In the genomic region with DNA sequence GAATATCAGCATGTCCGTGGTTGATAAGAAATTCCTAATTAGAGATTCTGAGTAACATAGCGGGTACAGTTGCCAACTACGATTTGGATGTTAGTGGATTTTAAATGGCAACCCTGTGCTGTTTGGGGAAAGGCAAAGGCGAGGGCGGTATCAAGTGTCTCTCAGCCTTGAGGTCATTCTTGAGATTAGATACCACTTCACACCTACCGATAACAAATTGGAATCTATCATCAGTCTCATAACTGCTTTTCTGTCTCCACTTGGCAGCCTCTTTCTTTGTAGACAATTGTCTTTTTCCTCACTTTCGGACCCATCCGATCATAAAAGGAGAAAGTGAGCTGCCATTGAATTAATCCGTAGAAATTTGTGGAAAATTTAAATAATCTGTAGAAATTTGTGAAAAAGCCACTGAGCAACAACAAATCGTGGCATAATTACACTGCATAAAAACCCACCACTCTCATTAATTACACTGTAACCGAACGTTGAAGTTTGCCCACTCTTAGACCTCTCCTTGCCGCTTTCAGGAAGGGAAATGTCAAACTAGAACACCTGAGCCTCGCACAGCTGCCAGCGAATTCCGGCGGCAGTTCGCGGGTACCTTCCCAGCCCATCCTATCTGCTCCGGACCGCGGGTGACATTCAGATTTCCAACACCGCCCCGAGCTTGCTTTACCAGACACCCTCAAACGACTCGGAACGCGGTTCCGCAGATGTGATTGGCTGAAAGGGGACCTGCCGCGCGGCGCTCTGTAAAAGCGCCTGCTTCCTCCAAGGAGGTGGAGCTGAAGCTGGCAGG, we compare ENCODE assay signal across 8 cellular contexts. TPM values are rescaled to one million over a fixed set of nuclear protein-coding genes. Genes with fewer than 3 reads are reported as not detected.
DNase-seq lines count a peak whose midpoint lies in the region; ATAC-seq and TF ChIP-seq lines count a peak whose summit lies in the region.

No MANE protein-coding gene starts in this region.

- H3K27ac ChIP-seq in iPS DF 6.9 (ENCODE audit: low read length) (no peak overlapping the region), rectal smooth muscle tissue (ENCODE audit: low read depth, low read length) (peak overlapping the region; percentile 53)

- no peaks in the 10 kb centered on the region; the same call in 1 of the 2 replicates for H3K4me1 ChIP-seq in iPS DF 6.9 (ENCODE audit: control insufficient read depth, insufficient read depth, low read length)
- no peaks in the 10 kb centered on the region for H3K4me1 ChIP-seq in rectal smooth muscle tissue (ENCODE audit: control insufficient read depth, insufficient read depth, low read length)

- peak; percentile 17 for ATAC-seq in GM19395 (IDR thresholded peaks at IDR 0.05; ENCODE audit: unreplicated experiment)
- peak; percentile 54 for ATAC-seq in SK-N-SH treated with all-trans-retinoic acid at 6 μM for 48 hours

- peak overlapping the region; percentile 12 for H3K9ac ChIP-seq in rectal smooth muscle tissue (ENCODE audit: low read length)

- no peaks in the 10 kb centered on the region for H3K36me3 ChIP-seq in iPS DF 6.9 (ENCODE audit: control insufficient read depth, insufficient read depth, low read length)
- H3K36me3 ChIP-seq in rectal smooth muscle tissue (ENCODE audit: control insufficient read depth, insufficient read depth, low read length), result no peaks in the 10 kb centered on the region

- no peaks in the 10 kb centered on the region for H3K9me3 ChIP-seq in iPS DF 6.9 (ENCODE audit: control insufficient read depth, insufficient read depth, low read length)

- H3K4me3 ChIP-seq in AG09309 (ENCODE audit: control insufficient read depth, low read depth, low read length) (peak overlapping the region; percentile 97), iPS DF 6.9 (ENCODE audit: low read length) (peak overlapping the region; percentile 97; the same call in 1 of the 2 replicates), rectal smooth muscle tissue (ENCODE audit: low read length) (peak overlapping the region; percentile 69)
- peak overlapping the region; percentile 52 for H3K4me3 ChIP-seq in Jurkat, Clone E6-1 (ENCODE audit: low read length)

- peaks cover 9% of the 10 kb centered on the region; the same call in 1 of the 2 replicates for H3K27me3 ChIP-seq in iPS DF 6.9 (ENCODE audit: control insufficient read depth, insufficient read depth, low read length)
- H3K27me3 ChIP-seq in rectal smooth muscle tissue (ENCODE audit: control insufficient read depth, insufficient read depth, low read length), result no peaks in the 10 kb centered on the region

- DNase-seq in AG09309 (ENCODE audit: low read depth), result no peak
- peak; percentile 86 for DNase-seq in Jurkat, Clone E6-1 (ENCODE audit: low read depth, low spot score)
- peak; percentile 90 for DNase-seq in astrocyte of the hippocampus (ENCODE audit: low read depth, low spot score)
- peak; percentile 47 for DNase-seq in iPS DF 6.9 (ENCODE audit: low read depth, low spot score)
- no peak for DNase-seq in NCI-H1930 (lab: John Stamatoyannopoulos, UW)

- no peak for TF ChIP-seq CTCF in AG09309 (IDR thresholded peaks at IDR 0.05; ENCODE audit: control insufficient read depth, insufficient read depth, low read depth, low read length, missing control alignments)

- no CpG with 5 or more reads among the region's 34 CpGs for WGBS in iPS DF 6.9 (ENCODE audit: insufficient coverage, insufficient read length)

TF ChIP-seq in SK-N-SH treated with all-trans-retinoic acid at 6 μM for 48 hours, 23 proteins besides CTCF, POLR2A, EP300 and RAD21:
- TF ChIP-seq ZFP30 (CRISPR knock-in tag; IDR thresholded peaks at IDR 0.05) (no peak), ZNF8 (CRISPR knock-in tag; IDR thresholded peaks at IDR 0.05) (no peak), TCF4 (CRISPR knock-in tag; IDR thresholded peaks at IDR 0.05; ENCODE audit: borderline replicate concordance) (no peak), TOX (CRISPR knock-in tag; IDR thresholded peaks at IDR 0.05; ENCODE audit: borderline replicate concordance) (no peak)
- TF ChIP-seq, protein P1, sequence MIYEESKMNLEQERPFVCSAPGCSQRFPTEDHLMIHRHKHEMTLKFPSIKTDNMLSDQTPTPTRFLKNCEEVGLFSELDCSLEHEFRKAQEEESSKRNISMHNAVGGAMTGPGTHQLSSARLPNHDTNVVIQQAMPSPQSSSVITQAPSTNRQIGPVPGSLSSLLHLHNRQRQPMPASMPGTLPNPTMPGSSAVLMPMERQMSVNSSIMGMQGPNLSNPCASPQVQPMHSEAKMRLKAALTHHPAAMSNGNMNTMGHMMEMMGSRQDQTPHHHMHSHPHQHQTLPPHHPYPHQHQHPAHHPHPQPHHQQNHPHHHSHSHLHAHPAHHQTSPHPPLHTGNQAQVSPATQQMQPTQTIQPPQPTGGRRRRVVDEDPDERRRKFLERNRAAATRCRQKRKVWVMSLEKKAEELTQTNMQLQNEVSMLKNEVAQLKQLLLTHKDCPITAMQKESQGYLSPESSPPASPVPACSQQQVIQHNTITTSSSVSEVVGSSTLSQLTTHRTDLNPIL (CRISPR knock-in tag; IDR thresholded peaks at IDR 0.05; ENCODE audit: low read depth), result no peak
- TF ChIP-seq, protein P2, sequence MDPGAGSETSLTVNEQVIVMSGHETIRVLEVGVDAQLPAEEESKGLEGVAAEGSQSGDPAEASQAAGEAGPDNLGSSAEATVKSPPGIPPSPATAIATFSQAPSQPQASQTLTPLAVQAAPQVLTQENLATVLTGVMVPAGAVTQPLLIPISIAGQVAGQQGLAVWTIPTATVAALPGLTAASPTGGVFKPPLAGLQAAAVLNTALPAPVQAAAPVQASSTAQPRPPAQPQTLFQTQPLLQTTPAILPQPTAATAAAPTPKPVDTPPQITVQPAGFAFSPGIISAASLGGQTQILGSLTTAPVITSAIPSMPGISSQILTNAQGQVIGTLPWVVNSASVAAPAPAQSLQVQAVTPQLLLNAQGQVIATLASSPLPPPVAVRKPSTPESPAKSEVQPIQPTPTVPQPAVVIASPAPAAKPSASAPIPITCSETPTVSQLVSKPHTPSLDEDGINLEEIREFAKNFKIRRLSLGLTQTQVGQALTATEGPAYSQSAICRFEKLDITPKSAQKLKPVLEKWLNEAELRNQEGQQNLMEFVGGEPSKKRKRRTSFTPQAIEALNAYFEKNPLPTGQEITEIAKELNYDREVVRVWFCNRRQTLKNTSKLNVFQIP (CRISPR knock-in tag; IDR thresholded peaks at IDR 0.05; ENCODE audit: borderline replicate concordance, low read depth), result no peak

RNA-seq across cellular contexts. Expression of a gene that starts 0.8 kb away (rescaled TPM):
- polyA plus RNA-seq in Jurkat, Clone E6-1 (2012; ENCODE audit: insufficient read depth, insufficient read length), result 10.7 TPM

Comparison
In these comparisons a context has a peak if more than half of its experiments do, and no peak if none do; other contexts are left out.
1. DNase-seq: peak in Jurkat, Clone E6-1 (single experiment), astrocyte of the hippocampus (single experiment) and iPS DF 6.9 (single experiment); none in AG09309 (single experiment) and NCI-H1930 (0 of 2).
2. Peak in every context shown above with its lines, with median percentiles within 50 percentile points of each other: H3K4me3 ChIP-seq.